19 cellular contexts compared by ENCODE assay signal in genomic region chr4:138839574-138839973, GRCh38.
DNase-seq lines count a peak whose midpoint lies in the region; ATAC-seq, FAIRE-seq and TF ChIP-seq lines count a peak whose summit lies in the region.
"Had no signal": no experiment of that assay in that cellular context is flagged by ENCODE, and none has a peak within 500 bp of the region (broad histone marks: within the 10 kb centered on the region; RNA-seq: fewer than 3 reads in every experiment).

No MANE protein-coding gene starts in this region.

- H3K27ac Mint-ChIP-seq in chondrocyte (ENCODE audit: unreplicated experiment) = no peak overlapping the region
- H3K27ac Mint-ChIP-seq: CD8-positive, alpha-beta T cell had no signal

- H3K4me3 ChIP-seq in K562 = no peak overlapping the region
- no peak overlapping the region for H3K4me3 ChIP-seq in kidney (ENCODE audit: low read length in 2 of 2)
- H3K4me3 ChIP-seq: HAP-1 had no signal

- H3K27me3 Mint-ChIP-seq in chondrocyte (ENCODE audit: low read depth) = peaks cover 4% of the 10 kb centered on the region

- H3K27me3 ChIP-seq in K562 (ENCODE audit: control insufficient read depth in 2 of 2, insufficient read depth in 2 of 2, low read length in 2 of 2) = peaks cover 20 to 25% of the 10 kb centered on the region in 2 experiments; a peak in 4 of 5 replicates

- H3K4me1 ChIP-seq in K562 (replicated peaks in 1 of 2; ENCODE audit: control insufficient read depth in 2 of 2, insufficient read depth in 2 of 2, low read length in 2 of 2) (no peaks in the 10 kb centered on the region), kidney (ENCODE audit: control insufficient read depth in 1 of 2, insufficient read depth in 1 of 2, low read depth in 1 of 2, low read length in 2 of 2) (peaks cover 4% of the 10 kb centered on the region in 2 donors)

- TF ChIP-seq CTCF in K562 (IDR thresholded peaks at IDR 0.05 in 2 of 3, conservative IDR thresholded peaks at IDR 0.05 in 1 of 3; ENCODE audit: insufficient read depth in 2 of 3, low read depth in 1 of 3, low read length in 3 of 3) = no peak
- TF ChIP-seq CTCF in chondrocyte (IDR thresholded peaks at IDR 0.05) = no peak
- no peak for TF ChIP-seq CTCF in kidney (IDR thresholded peaks at IDR 0.05; ENCODE audit: borderline replicate concordance, extremely low read depth, insufficient read depth)

- H3K36me3 ChIP-seq in K562 (ENCODE audit: control insufficient read depth, insufficient read depth, low read length) (no peaks in the 10 kb centered on the region), kidney (ENCODE audit: control insufficient read depth in 1 of 2, insufficient read depth in 2 of 2, low read length in 2 of 2) (no peaks in the 10 kb centered on the region)
- H3K36me3 ChIP-seq: HAP-1 had no signal

- intact Hi-C loops in Right ventricle myocardium superior (cut with DNase I) (no loop called here), cardiac septum (cut with DNase I) (no loop called here), K562 (cut with micrococcal nuclease) (loop anchor here (10.0 kb wide), 1 partner anchor 155 kb away; no protein-coding TSS in a partner anchor), left ventricle myocardium superior (cut with micrococcal nuclease) (no loop called here), kidney (cut with DNase I) (no loop called here)

- H3K27ac ChIP-seq in K562 (ENCODE audit: extremely low read depth, low read depth, low read length) (no peak overlapping the region), kidney (ENCODE audit: low read depth in 2 of 2, low read length in 2 of 2) (no peak overlapping the region)
- H3K27ac ChIP-seq: 22Rv1 had no signal

- no peak for FAIRE-seq in K562 (lab: Jason Lieb, UNC)
- FAIRE-seq in kidney (lab: Jason Lieb, UNC) = no peak
- FAIRE-seq: D721Med, G401.6, GM12891, H1 had no signal

- CTCF ChIA-PET in K562 (lab: Yijun Ruan, JAX; ENCODE audit: low intra/inter-chr PET ratio) = no interaction called here

- no peaks in the 10 kb centered on the region for H3K79me2 ChIP-seq in K562 (ENCODE audit: control insufficient read depth, insufficient read depth, low read length)

- DNase-seq in Right ventricle myocardium superior (no peak), cardiac septum (ENCODE audit: low spot score) (no peak), K562 (ENCODE audit: extremely low read depth in 1 of 4, low spot score in 3 of 4) (no peak), left ventricle myocardium superior (peak; percentile 36), chondrocyte (ENCODE audit: low spot score) (no peak), kidney (no peak)
- DNase-seq: CD8-positive, alpha-beta T cell; COR-L47; DMS153; DMS79 treated with DMSO at 0.1 percent for 48 hours; EL had no signal

- H3K9ac ChIP-seq in K562 (ENCODE audit: insufficient read depth in 1 of 2, low read depth in 2 of 2, low read length in 2 of 2) = no peak overlapping the region
- H3K9ac ChIP-seq in kidney (ENCODE audit: low read length in 2 of 2) = no peak overlapping the region

- no TSS peak for BruUV-seq in K562 (replicated peaks; lab: Mats Ljungman, UMichigan)

- no peak overlapping the region for H2AFZ ChIP-seq in K562 (ENCODE audit: low read depth, low read length)

- WGBS in K562 (ENCODE audit: insufficient coverage, low coverage, missing lambda C conversion rate) = 1% methylated on average over 10 of the region's 10 CpGs

- H3K9me3 ChIP-seq in K562 (replicated peaks; ENCODE audit: control insufficient read depth, insufficient read depth, low read depth, low read length) (no peaks in the 10 kb centered on the region), kidney (ENCODE audit: control insufficient read depth in 1 of 2, low read length in 2 of 2) (no peaks in the 10 kb centered on the region)
- H3K9me3 ChIP-seq: HAP-1 had no signal

- no peaks in the 10 kb centered on the region for H3K36me3 Mint-ChIP-seq in chondrocyte (ENCODE audit: low read depth)
- H3K36me3 Mint-ChIP-seq: CD14-positive monocyte; CD8-positive, alpha-beta T cell had no signal

- POLR2A ChIA-PET in K562 (lab: Yijun Ruan, JAX) = no interaction called here

- ATAC-seq in Right ventricle myocardium superior (ENCODE audit: poor library complexity) (peak; percentile 24), K562 (no peak), left ventricle myocardium superior (peak; percentile 43), GM21528 (IDR thresholded peaks at IDR 0.05; ENCODE audit: low FRiP score, unreplicated experiment) (no peak)
- ATAC-seq: CD8-positive, alpha-beta T cell had no signal

- H3K4me2 ChIP-seq in K562 (ENCODE audit: insufficient read depth, low read length) = no peak overlapping the region

- H3K4me3 Mint-ChIP-seq in chondrocyte (ENCODE audit: unreplicated experiment) = no peak overlapping the region
- H3K4me3 Mint-ChIP-seq: CD14-positive monocyte; CD8-positive, alpha-beta T cell had no signal

- no peaks in the 10 kb centered on the region for H3K9me3 Mint-ChIP-seq in chondrocyte (ENCODE audit: low read depth)
- H3K9me3 Mint-ChIP-seq: CD8-positive, alpha-beta T cell had no signal

- TF ChIP-seq POLR2A in K562 (conservative IDR thresholded peaks at IDR 0.05) = no peak

- TF ChIP-seq RAD21 in K562 (CRISPR knock-in tag; conservative IDR thresholded peaks at IDR 0.05 in 1 of 2, IDR thresholded peaks at IDR 0.05 in 1 of 2) = no peak

- no peak for TF ChIP-seq EP300 in K562 (IDR thresholded peaks at IDR 0.05; ENCODE audit: low read length)

- peaks cover 4% of the 10 kb centered on the region for H3K4me1 Mint-ChIP-seq in chondrocyte (ENCODE audit: low read depth)
- H3K4me1 Mint-ChIP-seq: CD14-positive monocyte had no signal

- in situ Hi-C loops in K562 (cut with MboI) = no loop called here

- H3K9me1 ChIP-seq in K562 (ENCODE audit: control insufficient read depth, insufficient read depth, low read length) = no peaks in the 10 kb centered on the region

- H4K20me1 ChIP-seq in K562 (replicated peaks; ENCODE audit: control insufficient read depth, insufficient read depth, low read length) = no peaks in the 10 kb centered on the region

TF ChIP-seq in K562, 482 proteins besides CTCF, POLR2A, EP300 and RAD21:
- TF ChIP-seq ZNF75A (CRISPR knock-in tag; IDR thresholded peaks at IDR 0.05) = no peak
- peak; percentile 54; the same call in 1 of the 2 replicates for TF ChIP-seq BHLHE40 (IDR thresholded peaks at IDR 0.05; ENCODE audit: low read length)

Comparison
In these comparisons a context has a peak if more than half of its experiments do, and no peak if none do; other contexts are left out.
1. ATAC-seq: peak in Right ventricle myocardium superior (single experiment) and left ventricle myocardium superior (single experiment); none in K562 (single experiment) and GM21528 (single experiment).